Comparison of ENCODE assay signal across 8 cellular contexts in the genomic region with DNA sequence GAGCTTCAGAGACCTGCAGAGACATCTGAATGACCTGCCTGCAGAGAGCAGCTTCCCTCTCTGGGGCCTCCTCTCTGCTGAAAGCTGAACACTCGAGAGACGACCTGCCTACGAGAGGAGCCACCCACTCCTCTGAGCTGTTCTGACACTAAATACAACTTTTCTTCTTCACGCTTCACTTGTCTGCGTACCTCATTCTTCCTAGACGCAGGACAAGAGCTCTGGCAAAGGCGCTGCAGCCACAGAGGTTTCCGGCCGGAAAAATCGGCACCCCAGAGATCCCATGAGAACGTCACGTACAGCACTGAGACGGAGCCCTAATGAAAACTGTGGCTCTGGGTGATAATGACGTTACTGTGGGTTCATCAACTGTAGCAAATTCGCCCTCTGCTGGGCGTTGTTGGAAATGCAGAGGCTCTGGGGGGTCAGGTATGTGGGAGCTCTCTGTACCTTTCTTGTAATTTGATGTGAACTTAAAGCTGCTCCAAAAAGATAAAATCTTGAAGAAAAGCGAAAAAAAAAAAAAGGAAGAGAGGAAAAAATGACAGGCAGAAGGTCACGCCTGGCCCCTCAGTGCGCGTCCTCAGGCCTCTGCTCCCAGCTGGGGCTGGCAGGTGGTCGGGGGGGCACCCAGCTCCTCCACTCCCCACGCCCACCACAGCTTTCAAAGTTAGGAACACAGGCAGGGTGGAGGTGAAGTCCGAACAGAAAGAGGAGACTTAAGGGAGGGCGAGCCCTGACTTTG.
DNase-seq lines count a peak whose midpoint lies in the region; ATAC-seq and TF ChIP-seq lines count a peak whose summit lies in the region.

No MANE protein-coding gene starts in this region.

- DNase-seq in EL, result peak; percentile 75
- DNase-seq in GM23248, result peak; percentile 76
- peak; percentile 90 to 93 for DNase-seq in Kasumi-1 (lab: John Stamatoyannopoulos, UW)
- peak; percentile 71 to 77 for DNase-seq in SJSA1 (ENCODE audit: low read depth in 1 of 2, low spot score in 2 of 2)
- DNase-seq in activated naive CD4-positive, alpha-beta T cell treated with anti-CD3 and anti-CD28 coated beads for 36 hours, result peak; percentile 95
- DNase-seq in Right ventricle myocardium inferior (ENCODE audit: missing footprints), result peak; percentile 89
- peak; percentile 88 to 89 for DNase-seq in tibial artery

- H2AFZ ChIP-seq in GM23248, result peak overlapping the region; percentile 95
- H2AFZ ChIP-seq in parathyroid adenoma, result peak overlapping the region; percentile 74

- H3K27ac Mint-ChIP-seq in activated naive CD4-positive, alpha-beta T cell treated with anti-CD3 and anti-CD28 coated beads for 36 hours, result peak overlapping the region; percentile 69

- H3K27me3 ChIP-seq in GM23248 (replicated peaks; ENCODE audit: insufficient read depth) (no peaks in the 10 kb centered on the region), SJSA1 (replicated peaks) (no peaks in the 10 kb centered on the region), parathyroid adenoma (ENCODE audit: control insufficient read depth, insufficient read depth, low read length) (no peaks in the 10 kb centered on the region), tibial artery (no peaks in the 10 kb centered on the region)

- H3K9ac ChIP-seq in GM23248 (peak overlapping the region; percentile 66), parathyroid adenoma (no peak overlapping the region)

- H3K27me3 Mint-ChIP-seq in activated naive CD4-positive, alpha-beta T cell treated with anti-CD3 and anti-CD28 coated beads for 36 hours (ENCODE audit: low read depth), result no peaks in the 10 kb centered on the region

- peaks cover 22% of the 10 kb centered on the region for H3K4me1 Mint-ChIP-seq in activated naive CD4-positive, alpha-beta T cell treated with anti-CD3 and anti-CD28 coated beads for 36 hours (ENCODE audit: low read depth)

- intact Hi-C loops in activated naive CD4-positive, alpha-beta T cell treated with anti-CD3 and anti-CD28 coated beads for 36 hours (cut with micrococcal nuclease), result loop anchor here (1.0 to 5.0 kb wide), 11 partner anchors 92 to 582 kb away; partner anchors contain the start of gene NCAPG2
- intact Hi-C loops in Right ventricle myocardium inferior (cut with DNase I), result loop anchor here (1.0 kb wide), 1 partner anchor 282 kb away; no protein-coding TSS in a partner anchor
- intact Hi-C loops in tibial artery (cut with DNase I; ENCODE audit: low total_unique reads), result no loop called here

- TF ChIP-seq CTCF in parathyroid adenoma (IDR thresholded peaks at IDR 0.05) (peak; percentile 86), tibial artery (IDR thresholded peaks at IDR 0.05) (peak; percentile 89 to 91)

- H3F3A ChIP-seq in GM23248 (ENCODE audit: insufficient read depth), result 0 out of 2 replicates have a peak, but pooled peaks cover 3% of the 10 kb centered on the region

- H3K4me3 ChIP-seq in GM23248, result peak overlapping the region; percentile 74
- H3K4me3 ChIP-seq in SJSA1, result peak overlapping the region; percentile 27
- H3K4me3 ChIP-seq in parathyroid adenoma (ENCODE audit: low read depth, low read length), result peak overlapping the region; percentile 45
- peak overlapping the region; percentile 27 to 42 for H3K4me3 ChIP-seq in tibial artery

- H3K9me2 ChIP-seq in GM23248 (ENCODE audit: insufficient read depth), result no peaks in the 10 kb centered on the region

- WGBS in GM23248 (ENCODE audit: low coverage in 1 of 2, low lambda C conversion rate in 2 of 2, missing lambda C conversion rate in 2 of 2), 2 experiments, result 16 to 17% methylated on average over 23 to 24 of the region's 24 CpGs

- H3K27ac ChIP-seq in GM23248 (no peak overlapping the region), SJSA1 (no peak overlapping the region), parathyroid adenoma (no peak overlapping the region), tibial artery (peak overlapping the region; percentile 42 to 53)

- peaks cover 1% of the 10 kb centered on the region for H3K36me3 Mint-ChIP-seq in activated naive CD4-positive, alpha-beta T cell treated with anti-CD3 and anti-CD28 coated beads for 36 hours (ENCODE audit: low read depth)

- H3K4me1 ChIP-seq in GM23248 (ENCODE audit: insufficient read depth) (no peaks in the 10 kb centered on the region), SJSA1 (replicated peaks) (peaks cover 6% of the 10 kb centered on the region), parathyroid adenoma (no peaks in the 10 kb centered on the region), tibial artery (peaks cover 0 to 18% (median 8%) of the 10 kb centered on the region in 4 donors)

- peak overlapping the region; percentile 91 for H3K4me2 ChIP-seq in GM23248 (ENCODE audit: unreplicated experiment)
- peak overlapping the region; percentile 70 for H3K4me2 ChIP-seq in parathyroid adenoma (ENCODE audit: low read length)

- in situ Hi-C loops in GM23248 (cut with MboI), result no loop called here

- H3K9me3 ChIP-seq in GM23248 (ENCODE audit: low read depth) (no peaks in the 10 kb centered on the region), SJSA1 (replicated peaks) (peaks cover 13% of the 10 kb centered on the region), parathyroid adenoma (ENCODE audit: control insufficient read depth, low read length) (no peaks in the 10 kb centered on the region), tibial artery (peaks cover 0 to 9% (median 0%) of the 10 kb centered on the region in 3 donors)

- peaks cover 13% of the 10 kb centered on the region for H3K9me3 Mint-ChIP-seq in activated naive CD4-positive, alpha-beta T cell treated with anti-CD3 and anti-CD28 coated beads for 36 hours

- ATAC-seq in Right ventricle myocardium inferior, result peak; percentile 81

- H3K36me3 ChIP-seq in GM23248 (ENCODE audit: low read depth), result no peaks in the 10 kb centered on the region
- H3K36me3 ChIP-seq in SJSA1, result no peaks in the 10 kb centered on the region
- no peaks in the 10 kb centered on the region for H3K36me3 ChIP-seq in parathyroid adenoma (ENCODE audit: control insufficient read depth, insufficient read depth, low read length)
- no peaks in the 10 kb centered on the region for H3K36me3 ChIP-seq in tibial artery

- H4K20me1 ChIP-seq in GM23248 (ENCODE audit: insufficient read depth), result no peaks in the 10 kb centered on the region

- CTCF ChIA-PET in activated naive CD4-positive, alpha-beta T cell treated with anti-CD3 and anti-CD28 coated beads for 36 hours (lab: Charles Lee), result interaction anchor here (0.6 to 2.3 kb wide), 64 partner anchors 8 to 584 kb away, joined by 3 to 14 read pairs (median 4); partner anchors contain the start of genes NCAPG2, PTPRN2 and VIPR2

- H3K79me2 ChIP-seq in GM23248 (ENCODE audit: insufficient read depth) (no peaks in the 10 kb centered on the region), parathyroid adenoma (no peaks in the 10 kb centered on the region)

- peak overlapping the region; percentile 77 for H3K4me3 Mint-ChIP-seq in activated naive CD4-positive, alpha-beta T cell treated with anti-CD3 and anti-CD28 coated beads for 36 hours

Comparison
In these comparisons a context has a peak if more than half of its experiments do, and no peak if none do; other contexts are left out.
1. H3K27ac ChIP-seq: peak in tibial artery (2 of 2); none in GM23248 (single experiment), SJSA1 (single experiment) and parathyroid adenoma (single experiment).
2. Peak in every context shown above with its lines, with median percentiles within 50 percentile points of each other: DNase-seq and H3K4me3 ChIP-seq.